In genomic region chr14:38507299-38507698, GRCh38 we compare ENCODE assay signal across 19 cellular contexts.
DNase-seq lines count a peak whose midpoint lies in the region; ATAC-seq lines count a peak whose summit lies in the region.
"Had no signal": no experiment of that assay in that cellular context is flagged by ENCODE, and none has a peak within 500 bp of the region (broad histone marks: within the 10 kb centered on the region; RNA-seq: fewer than 3 reads in every experiment).

No MANE protein-coding gene starts in this region.

- H3K4me2 ChIP-seq in neuronal stem cell (ENCODE audit: insufficient read depth, low read length, poor library complexity, severe bottlenecking), result no peak overlapping the region
- H3K4me2 ChIP-seq: A549; BLaER1 treated with 17β-estradiol and CSF1 and Interleukin-3, amounts not matched to agents 10 nM and 100 nM had no signal

- H2BK12ac ChIP-seq in neuronal stem cell (ENCODE audit: low read length), result no peak overlapping the region

- H3K27me3 Mint-ChIP-seq in natural killer cell treated with Interleukin-12 subunit alpha and Interleukin-12 subunit beta and Interleukin-15 and Interleukin-18, amount 100 ng/mL, for 72 hours, result no peaks in the 10 kb centered on the region
- H3K27me3 Mint-ChIP-seq: B cell; CD4-positive, CD25-positive, alpha-beta regulatory T cell; CD8-positive, alpha-beta memory T cell had no signal

- no peak overlapping the region for H2BK5ac ChIP-seq in neuronal stem cell (ENCODE audit: low read length)

- no peaks in the 10 kb centered on the region for H3K4me1 Mint-ChIP-seq in natural killer cell treated with Interleukin-12 subunit alpha and Interleukin-12 subunit beta and Interleukin-15 and Interleukin-18, amount 100 ng/mL, for 72 hours (ENCODE audit: low read depth in 2 of 2)
- H3K4me1 Mint-ChIP-seq: B cell; CD4-positive, CD25-positive, alpha-beta regulatory T cell; CD8-positive, alpha-beta memory T cell had no signal

- H3K79me1 ChIP-seq in neuronal stem cell (ENCODE audit: low read depth, low read length), result no peaks in the 10 kb centered on the region

- H3K27ac ChIP-seq in neuronal stem cell (replicated peaks; ENCODE audit: low read length) (peak overlapping the region; percentile 30), skeletal muscle tissue (ENCODE audit: low read depth, low read length) (peak overlapping the region; percentile 73)
- H3K27ac ChIP-seq: 22Rv1; A549; BLaER1 treated with 17β-estradiol and CSF1 and Interleukin-3, amounts not matched to agents 10 nM and 100 nM had no signal

- DNase-seq in AG08395 (ENCODE audit: low spot score) (peak; percentile 10), HCEC 1CT (peak; percentile 26), neuronal stem cell (ENCODE audit: low spot score) (no peak), RPMI8226 (no peak), NCI-H2029 treated with DMSO at 0.1 percent for 48 hours (lab: John Stamatoyannopoulos, UW) (no peak)
- DNase-seq in natural killer cell treated with Interleukin-12 subunit alpha and Interleukin-12 subunit beta and Interleukin-15 and Interleukin-18, amount 100 ng/mL, for 72 hours (ENCODE audit: low spot score), result no peak
- DNase-seq: CD4-positive, CD25-positive, alpha-beta regulatory T cell; CD8-positive, alpha-beta memory T cell; COR-L47; DMS 273 treated with DMSO at 0.1 percent for 48 hours; DMS53; GDM1; KG1 had no signal

- peaks cover 11% of the 10 kb centered on the region for H3K9me3 Mint-ChIP-seq in natural killer cell treated with Interleukin-12 subunit alpha and Interleukin-12 subunit beta and Interleukin-15 and Interleukin-18, amount 100 ng/mL, for 72 hours

- H3K4me3 Mint-ChIP-seq in natural killer cell treated with Interleukin-12 subunit alpha and Interleukin-12 subunit beta and Interleukin-15 and Interleukin-18, amount 100 ng/mL, for 72 hours, result no peak overlapping the region
- H3K4me3 Mint-ChIP-seq: B cell; CD4-positive, CD25-positive, alpha-beta regulatory T cell; CD8-positive, alpha-beta memory T cell had no signal

- H3K27me3 ChIP-seq in neuronal stem cell (ENCODE audit: control insufficient read depth in 3 of 3, insufficient read depth in 3 of 3, low read depth in 1 of 3, low read length in 3 of 3) (no peaks in the 10 kb centered on the region), skeletal muscle tissue (ENCODE audit: control insufficient read depth in 3 of 3, insufficient read depth in 3 of 3, low read length in 3 of 3) (no peaks in the 10 kb centered on the region)
- H3K27me3 ChIP-seq: BLaER1 treated with 17β-estradiol and CSF1 and Interleukin-3, amounts not matched to agents 10 nM and 100 nM had no signal

- no peak overlapping the region for H3K18ac ChIP-seq in neuronal stem cell (ENCODE audit: low read length)

- no peak overlapping the region for H2AK5ac ChIP-seq in neuronal stem cell (ENCODE audit: low read depth, low read length)

- H3K4me3 ChIP-seq in neuronal stem cell (ENCODE audit: low read length in 2 of 2), result no peak overlapping the region
- peak overlapping the region in 1 of 3 donors; percentile 25 for H3K4me3 ChIP-seq in skeletal muscle tissue (ENCODE audit: low read length in 3 of 3)
- H3K4me3 ChIP-seq: A549; BLaER1 treated with 17β-estradiol and CSF1 and Interleukin-3, amounts not matched to agents 10 nM and 100 nM; HAP-1 had no signal

- no peak overlapping the region for H3K4ac ChIP-seq in neuronal stem cell (ENCODE audit: low read length)

- H4K91ac ChIP-seq in neuronal stem cell (ENCODE audit: low read depth, low read length, poor library complexity), result no peak overlapping the region

- no peak overlapping the region for H3K23ac ChIP-seq in neuronal stem cell (ENCODE audit: low read depth, low read length, poor library complexity)

- H3K36me3 Mint-ChIP-seq in natural killer cell treated with Interleukin-12 subunit alpha and Interleukin-12 subunit beta and Interleukin-15 and Interleukin-18, amount 100 ng/mL, for 72 hours, result no peaks in the 10 kb centered on the region
- H3K36me3 Mint-ChIP-seq: CD4-positive, CD25-positive, alpha-beta regulatory T cell; CD8-positive, alpha-beta memory T cell had no signal

- no peak overlapping the region for H2BK15ac ChIP-seq in neuronal stem cell (ENCODE audit: low read length)

- ATAC-seq in natural killer cell treated with Interleukin-12 subunit alpha and Interleukin-12 subunit beta and Interleukin-15 and Interleukin-18, amount 100 ng/mL, for 72 hours, result no peak
- ATAC-seq: A549 had no signal

- H2BK120ac ChIP-seq in neuronal stem cell (ENCODE audit: low read depth, low read length), result no peak overlapping the region

- H3K36me3 ChIP-seq in neuronal stem cell (replicated peaks in 1 of 2; ENCODE audit: control insufficient read depth in 2 of 2, insufficient read depth in 2 of 2, low read length in 2 of 2) (no peaks in the 10 kb centered on the region), skeletal muscle tissue (ENCODE audit: control insufficient read depth in 3 of 3, insufficient read depth in 3 of 3, low read length in 3 of 3) (no peaks in the 10 kb centered on the region)
- H3K36me3 ChIP-seq: BLaER1 treated with 17β-estradiol and CSF1 and Interleukin-3, amounts not matched to agents 10 nM and 100 nM; HAP-1 had no signal

- H4K8ac ChIP-seq in neuronal stem cell (ENCODE audit: low read depth, low read length), result no peak overlapping the region

- H3K4me1 ChIP-seq in neuronal stem cell (ENCODE audit: control insufficient read depth in 2 of 2, insufficient read depth in 1 of 2, low read depth in 1 of 2, low read length in 2 of 2), result peaks cover 0 to 2% of the 10 kb centered on the region in 2 donors
- H3K4me1 ChIP-seq in skeletal muscle tissue (ENCODE audit: control insufficient read depth in 3 of 3, insufficient read depth in 3 of 3, low read length in 3 of 3), result peaks cover 6 to 14% (median 7%) of the 10 kb centered on the region in 3 donors
- H3K4me1 ChIP-seq: A549; BLaER1 treated with 17β-estradiol and CSF1 and Interleukin-3, amounts not matched to agents 10 nM and 100 nM; HAP-1 had no signal

- H3K27ac Mint-ChIP-seq in natural killer cell treated with Interleukin-12 subunit alpha and Interleukin-12 subunit beta and Interleukin-15 and Interleukin-18, amount 100 ng/mL, for 72 hours, result no peak overlapping the region
- H3K27ac Mint-ChIP-seq: B cell; CD4-positive, CD25-positive, alpha-beta regulatory T cell; CD8-positive, alpha-beta memory T cell had no signal

- H2AFZ ChIP-seq in neuronal stem cell (ENCODE audit: low read length), result no peak overlapping the region

- no peaks in the 10 kb centered on the region for H3K9me3 ChIP-seq in neuronal stem cell (replicated peaks in 1 of 2; ENCODE audit: control insufficient read depth in 2 of 2, insufficient read depth in 1 of 2, low read depth in 1 of 2, low read length in 2 of 2)
- H3K9me3 ChIP-seq in skeletal muscle tissue (ENCODE audit: control insufficient read depth in 3 of 3, low read length in 3 of 3), result no peaks in the 10 kb centered on the region
- H3K9me3 ChIP-seq: A549; BLaER1 treated with 17β-estradiol and CSF1 and Interleukin-3, amounts not matched to agents 10 nM and 100 nM had no signal

- H3K9ac ChIP-seq in neuronal stem cell (ENCODE audit: low read depth, low read length, poor library complexity) (no peak overlapping the region), skeletal muscle tissue (ENCODE audit: low read depth in 1 of 3, low read length in 3 of 3) (no peak overlapping the region)
- H3K9ac ChIP-seq: BLaER1 treated with 17β-estradiol and CSF1 and Interleukin-3, amounts not matched to agents 10 nM and 100 nM had no signal

- H3K14ac ChIP-seq in neuronal stem cell (ENCODE audit: low read length), result no peak overlapping the region

Comparison
In these comparisons a context has a peak if more than half of its experiments do, and no peak if none do; other contexts are left out.
1. DNase-seq: peak in AG08395 (single experiment) and HCEC 1CT (single experiment); none in neuronal stem cell (single experiment), natural killer cell treated with Interleukin-12 subunit alpha and Interleukin-12 subunit beta and Interleukin-15 and Interleukin-18, amount 100 ng/mL, for 72 hours (single experiment), RPMI8226 (single experiment) and NCI-H2029 treated with DMSO at 0.1 percent for 48 hours (single experiment).